In genomic region chr7:120733143-120733542, GRCh38 we compare ENCODE assay signal across 12 cellular contexts.
DNase-seq lines count a peak whose midpoint lies in the region; ATAC-seq and TF ChIP-seq lines count a peak whose summit lies in the region.
"Had no signal": no experiment of that assay in that cellular context is flagged by ENCODE, and none has a peak within 500 bp of the region (broad histone marks: within the 10 kb centered on the region; RNA-seq: fewer than 3 reads in every experiment).

No MANE protein-coding gene starts in this region.

- H3K4me1 ChIP-seq in fibroblast of lung (ENCODE audit: control insufficient read depth, extremely low read depth, insufficient read depth, low read length): peaks cover 11% of the 10 kb centered on the region
- H3K4me1 ChIP-seq: breast epithelium had no signal

- no peak for TF ChIP-seq CTCF in fibroblast of lung (conservative IDR thresholded peaks at IDR 0.05 in 1 of 2, IDR thresholded peaks at IDR 0.05 in 1 of 2; ENCODE audit: low read depth in 1 of 2, low read length in 2 of 2)

- no peak overlapping the region for H2AFZ ChIP-seq in fibroblast of lung (ENCODE audit: low read length)

- no peaks in the 10 kb centered on the region for H3K9me3 ChIP-seq in fibroblast of lung (ENCODE audit: control insufficient read depth, insufficient read depth, low read depth, low read length)
- H3K9me3 ChIP-seq: breast epithelium had no signal

- peak; percentile 39 for DNase-seq in EL
- DNase-seq in RPMI7951 (ENCODE audit: low read depth): peak; percentile 50
- peak; percentile 87 to 92 for DNase-seq in fibroblast of lung (ENCODE audit: low read depth in 2 of 2)
- peak; percentile 89 for DNase-seq in renal cortical epithelial cell (ENCODE audit: low read depth)
- no peak for DNase-seq in foreskin melanocyte
- no peak for DNase-seq in NCI-H2029 (lab: John Stamatoyannopoulos, UW)
- no peak for DNase-seq in NCI-H345 treated with DMSO at 0.1 percent for 48 hours (lab: John Stamatoyannopoulos, UW; ENCODE audit: unreplicated experiment)
- DNase-seq: activated CD4-positive, alpha-beta T cell treated with anti-CD3 and anti-CD28 coated beads for 4 hours; OCI-M1; right cardiac atrium had no signal

- no peak overlapping the region for H3K4me3 ChIP-seq in fibroblast of lung (replicated peaks in 1 of 4; ENCODE audit: control extremely low read depth in 1 of 4, insufficient read depth in 1 of 4, low read depth in 3 of 4, low read length in 4 of 4)
- H3K4me3 ChIP-seq: breast epithelium had no signal

- no peak for ATAC-seq in HG03354 (IDR thresholded peaks at IDR 0.05; ENCODE audit: poor library complexity, severe bottlenecking, unreplicated experiment)
- ATAC-seq: right cardiac atrium had no signal

- no peaks in the 10 kb centered on the region for H3K27me3 ChIP-seq in fibroblast of lung (ENCODE audit: control insufficient read depth, insufficient read depth, low read length)
- H3K27me3 ChIP-seq: breast epithelium had no signal

- H3K27ac ChIP-seq in fibroblast of lung (ENCODE audit: insufficient read depth, low read length): no peak overlapping the region
- H3K27ac ChIP-seq: breast epithelium had no signal

- H3K4me2 ChIP-seq in fibroblast of lung (ENCODE audit: extremely low read depth, insufficient read depth, low read length): peak overlapping the region; percentile 8

- H3K9ac ChIP-seq in fibroblast of lung (ENCODE audit: insufficient read depth, low read length): no peak overlapping the region

- no peaks in the 10 kb centered on the region for H3K36me3 ChIP-seq in fibroblast of lung (ENCODE audit: control insufficient read depth, insufficient read depth, low read length)
- H3K36me3 ChIP-seq: breast epithelium had no signal

- H4K20me1 ChIP-seq in fibroblast of lung (ENCODE audit: control insufficient read depth, extremely low read depth, insufficient read depth, low read length): no peaks in the 10 kb centered on the region

- H3K79me2 ChIP-seq in fibroblast of lung (ENCODE audit: control insufficient read depth, insufficient read depth, low read length): no peaks in the 10 kb centered on the region

Comparison
In these comparisons a context has a peak if more than half of its experiments do, and no peak if none do; other contexts are left out.
1. DNase-seq: peak in EL (single experiment), RPMI7951 (single experiment), fibroblast of lung (2 of 2) and renal cortical epithelial cell (single experiment); none in foreskin melanocyte (single experiment), NCI-H2029 (single experiment) and NCI-H345 treated with DMSO at 0.1 percent for 48 hours (single experiment).